ENCODE assay signal across 8 cellular contexts in genomic region chr1:47650205-47650604, GRCh38.
A peak's percentile ranks its signal among the peaks of the same experiment; 100 is the strongest.
DNase-seq lines count a peak whose midpoint lies in the region; ATAC-seq and TF ChIP-seq lines count a peak whose summit lies in the region.

No MANE protein-coding gene starts in this region.

- H3K9me3 Mint-ChIP-seq in activated CD8-positive, alpha-beta memory T cell treated with anti-CD3 and anti-CD28 coated beads, Interleukin-2, amount 10 ng/mL, durations not matched to agents 7 days and 5 days (ENCODE audit: low read depth) = no peaks in the 10 kb centered on the region
- no peaks in the 10 kb centered on the region for H3K9me3 Mint-ChIP-seq in activated CD8-positive, alpha-beta T cell treated with anti-CD3 and anti-CD28 coated beads, Interleukin-2, amount 10 ng/mL, durations not matched to agents 7 days and 5 days (ENCODE audit: insufficient read depth)

- WGBS in upper lobe of left lung, 2 donors = 33 to 55% methylated on average over 5 to 7 of the region's 7 CpGs

- H3K27ac Mint-ChIP-seq in activated CD8-positive, alpha-beta memory T cell treated with anti-CD3 and anti-CD28 coated beads, Interleukin-2, amount 10 ng/mL, durations not matched to agents 7 days and 5 days = no peak overlapping the region
- H3K27ac Mint-ChIP-seq in activated CD8-positive, alpha-beta T cell treated with anti-CD3 and anti-CD28 coated beads, Interleukin-2, amount 10 ng/mL, durations not matched to agents 7 days and 5 days = no peak overlapping the region

- H3K4me1 ChIP-seq in upper lobe of left lung = peaks cover 0 to 10% (median 4%) of the 10 kb centered on the region in 4 donors

- peak in 1 of 6 experiments; percentile 35 for TF ChIP-seq CTCF in upper lobe of left lung (IDR thresholded peaks at IDR 0.05)

- ATAC-seq in activated CD8-positive, alpha-beta memory T cell treated with anti-CD3 and anti-CD28 coated beads, Interleukin-2, amount 10 ng/mL, durations not matched to agents 7 days and 5 days = no peak
- ATAC-seq in upper lobe of left lung (ENCODE audit: low FRiP score in 2 of 2) = peak; percentile 48 to 83
- ATAC-seq in HG03354 (IDR thresholded peaks at IDR 0.05; ENCODE audit: poor library complexity, severe bottlenecking, unreplicated experiment) = no peak
- no peak for ATAC-seq in activated CD8-positive, alpha-beta T cell treated with anti-CD3 and anti-CD28 coated beads, Interleukin-2, amount 10 ng/mL, durations not matched to agents 7 days and 5 days

- H3K9me3 ChIP-seq in upper lobe of left lung = no peaks in the 10 kb centered on the region

- CTCF ChIA-PET in activated CD8-positive, alpha-beta memory T cell treated with anti-CD3 and anti-CD28 coated beads, Interleukin-2, amount 10 ng/mL, durations not matched to agents 7 days and 5 days (lab: Charles Lee) = no interaction called here
- CTCF ChIA-PET in activated CD8-positive, alpha-beta T cell treated with anti-CD3 and anti-CD28 coated beads, Interleukin-2, amount 10 ng/mL, durations not matched to agents 7 days and 5 days (lab: Charles Lee) = no interaction called here

- peaks cover 9% of the 10 kb centered on the region for H3K27me3 Mint-ChIP-seq in activated CD8-positive, alpha-beta memory T cell treated with anti-CD3 and anti-CD28 coated beads, Interleukin-2, amount 10 ng/mL, durations not matched to agents 7 days and 5 days
- peaks cover 21% of the 10 kb centered on the region for H3K27me3 Mint-ChIP-seq in activated CD8-positive, alpha-beta T cell treated with anti-CD3 and anti-CD28 coated beads, Interleukin-2, amount 10 ng/mL, durations not matched to agents 7 days and 5 days (ENCODE audit: low read depth)

- H3K4me3 Mint-ChIP-seq in activated CD8-positive, alpha-beta memory T cell treated with anti-CD3 and anti-CD28 coated beads, Interleukin-2, amount 10 ng/mL, durations not matched to agents 7 days and 5 days = no peak overlapping the region
- no peak overlapping the region for H3K4me3 Mint-ChIP-seq in activated CD8-positive, alpha-beta T cell treated with anti-CD3 and anti-CD28 coated beads, Interleukin-2, amount 10 ng/mL, durations not matched to agents 7 days and 5 days

- H3K36me3 ChIP-seq in upper lobe of left lung (no peaks in the 10 kb centered on the region), H7 (replicated peaks; ENCODE audit: control insufficient read depth, insufficient read depth, low read length) (no peaks in the 10 kb centered on the region)

- H3K4me3 ChIP-seq in upper lobe of left lung (no peak overlapping the region), H7 (ENCODE audit: insufficient read depth, low read depth, low read length) (no peak overlapping the region)

- H3K4me1 Mint-ChIP-seq in activated CD8-positive, alpha-beta memory T cell treated with anti-CD3 and anti-CD28 coated beads, Interleukin-2, amount 10 ng/mL, durations not matched to agents 7 days and 5 days = no peaks in the 10 kb centered on the region
- H3K4me1 Mint-ChIP-seq in activated CD8-positive, alpha-beta T cell treated with anti-CD3 and anti-CD28 coated beads, Interleukin-2, amount 10 ng/mL, durations not matched to agents 7 days and 5 days (ENCODE audit: low read depth) = no peaks in the 10 kb centered on the region

- POLR2A ChIA-PET in activated CD8-positive, alpha-beta T cell treated with anti-CD3 and anti-CD28 coated beads, Interleukin-2, amount 10 ng/mL, durations not matched to agents 7 days and 5 days (lab: Charles Lee) = no interaction called here

- DNase-seq in activated CD8-positive, alpha-beta memory T cell treated with anti-CD3 and anti-CD28 coated beads, Interleukin-2, amount 50 U/mL, for 48 hours = peak; percentile 44
- DNase-seq in activated CD8-positive, alpha-beta memory T cell treated with anti-CD3 and anti-CD28 coated beads, Interleukin-2, amount 10 ng/mL, durations not matched to agents 7 days and 5 days = no peak
- peak; percentile 65 for DNase-seq in RPMI8226
- peak; percentile 96 for DNase-seq in glomerular visceral epithelial cell (ENCODE audit: extremely low spot score)
- peak; percentile 37 to 82 for DNase-seq in upper lobe of left lung
- DNase-seq in H7 = no peak
- no peak for DNase-seq in activated CD8-positive, alpha-beta T cell treated with anti-CD3 and anti-CD28 coated beads, Interleukin-2, amount 10 ng/mL, durations not matched to agents 7 days and 5 days

- TF ChIP-seq EP300 in upper lobe of left lung (IDR thresholded peaks at IDR 0.05) = no peak

- H3K36me3 Mint-ChIP-seq in activated CD8-positive, alpha-beta memory T cell treated with anti-CD3 and anti-CD28 coated beads, Interleukin-2, amount 10 ng/mL, durations not matched to agents 7 days and 5 days = no peaks in the 10 kb centered on the region
- no peaks in the 10 kb centered on the region for H3K36me3 Mint-ChIP-seq in activated CD8-positive, alpha-beta T cell treated with anti-CD3 and anti-CD28 coated beads, Interleukin-2, amount 10 ng/mL, durations not matched to agents 7 days and 5 days (ENCODE audit: low read depth)

- TF ChIP-seq POLR2A in upper lobe of left lung (IDR thresholded peaks at IDR 0.05) = no peak

- peak overlapping the region in 1 of 4 donors; percentile 24 for H3K27ac ChIP-seq in upper lobe of left lung

- no peaks in the 10 kb centered on the region for H3K27me3 ChIP-seq in upper lobe of left lung
- H3K27me3 ChIP-seq in H7 (ENCODE audit: control insufficient read depth, insufficient read depth, low read length) = no peaks in the 10 kb centered on the region; the same call in 1 of the 2 replicates

Comparison
In these comparisons a context has a peak if more than half of its experiments do, and no peak if none do; other contexts are left out.
1. DNase-seq: peak in activated CD8-positive, alpha-beta memory T cell treated with anti-CD3 and anti-CD28 coated beads, Interleukin-2, amount 50 U/mL, for 48 hours (single experiment), RPMI8226 (single experiment), glomerular visceral epithelial cell (single experiment) and upper lobe of left lung (2 of 2); none in activated CD8-positive, alpha-beta memory T cell treated with anti-CD3 and anti-CD28 coated beads, Interleukin-2, amount 10 ng/mL, durations not matched to agents 7 days and 5 days (single experiment), H7 (single experiment) and activated CD8-positive, alpha-beta T cell treated with anti-CD3 and anti-CD28 coated beads, Interleukin-2, amount 10 ng/mL, durations not matched to agents 7 days and 5 days (single experiment).
2. ATAC-seq: peak in upper lobe of left lung (2 of 2); none in activated CD8-positive, alpha-beta memory T cell treated with anti-CD3 and anti-CD28 coated beads, Interleukin-2, amount 10 ng/mL, durations not matched to agents 7 days and 5 days (single experiment), HG03354 (single experiment) and activated CD8-positive, alpha-beta T cell treated with anti-CD3 and anti-CD28 coated beads, Interleukin-2, amount 10 ng/mL, durations not matched to agents 7 days and 5 days (single experiment).